In the genomic region with DNA sequence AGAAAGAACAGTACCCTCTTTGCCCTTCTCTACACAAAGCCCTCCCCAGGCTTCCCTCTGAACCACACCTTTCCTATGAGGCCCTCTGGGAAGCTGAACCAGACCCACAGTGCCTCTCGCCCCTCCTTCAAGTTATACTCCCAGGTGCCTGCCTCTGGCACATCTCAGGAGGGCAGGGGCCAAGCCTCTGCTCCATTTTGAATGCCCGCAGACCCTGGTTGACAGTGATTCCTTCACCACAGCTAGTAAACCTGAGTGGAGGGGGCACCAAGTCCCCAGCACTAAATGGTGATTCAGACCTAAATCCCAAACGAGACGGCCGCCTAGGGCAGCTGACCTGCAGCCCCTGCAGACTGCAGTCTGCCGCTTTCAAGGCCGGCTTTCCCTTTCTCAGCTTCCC, we compare ENCODE assay signal across 1 cellular context.
TF ChIP-seq lines count a peak whose summit lies in the region.

No MANE protein-coding gene starts in this region.

TF ChIP-seq in IMR-90, 13 proteins besides CTCF, POLR2A, EP300 and RAD21:
- TF ChIP-seq RCOR1 (IDR thresholded peaks at IDR 0.05; ENCODE audit: insufficient replicate concordance, low read length) (no peak), MXI1 (IDR thresholded peaks at IDR 0.05; ENCODE audit: borderline replicate concordance, low read depth, low read length) (no peak), SMC3 (IDR thresholded peaks at IDR 0.05; ENCODE audit: low read depth, low read length) (no peak), FOS (IDR thresholded peaks at IDR 0.05; ENCODE audit: low read depth, low read length) (no peak), MAZ (IDR thresholded peaks at IDR 0.05; ENCODE audit: borderline replicate concordance, low read depth, low read length) (no peak)
- TF ChIP-seq, protein P1, sequence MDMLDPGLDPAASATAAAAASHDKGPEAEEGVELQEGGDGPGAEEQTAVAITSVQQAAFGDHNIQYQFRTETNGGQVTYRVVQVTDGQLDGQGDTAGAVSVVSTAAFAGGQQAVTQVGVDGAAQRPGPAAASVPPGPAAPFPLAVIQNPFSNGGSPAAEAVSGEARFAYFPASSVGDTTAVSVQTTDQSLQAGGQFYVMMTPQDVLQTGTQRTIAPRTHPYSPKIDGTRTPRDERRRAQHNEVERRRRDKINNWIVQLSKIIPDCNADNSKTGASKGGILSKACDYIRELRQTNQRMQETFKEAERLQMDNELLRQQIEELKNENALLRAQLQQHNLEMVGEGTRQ (IDR thresholded peaks at IDR 0.05; ENCODE audit: low read depth, low read length): no peak
- TF ChIP-seq, protein P2, sequence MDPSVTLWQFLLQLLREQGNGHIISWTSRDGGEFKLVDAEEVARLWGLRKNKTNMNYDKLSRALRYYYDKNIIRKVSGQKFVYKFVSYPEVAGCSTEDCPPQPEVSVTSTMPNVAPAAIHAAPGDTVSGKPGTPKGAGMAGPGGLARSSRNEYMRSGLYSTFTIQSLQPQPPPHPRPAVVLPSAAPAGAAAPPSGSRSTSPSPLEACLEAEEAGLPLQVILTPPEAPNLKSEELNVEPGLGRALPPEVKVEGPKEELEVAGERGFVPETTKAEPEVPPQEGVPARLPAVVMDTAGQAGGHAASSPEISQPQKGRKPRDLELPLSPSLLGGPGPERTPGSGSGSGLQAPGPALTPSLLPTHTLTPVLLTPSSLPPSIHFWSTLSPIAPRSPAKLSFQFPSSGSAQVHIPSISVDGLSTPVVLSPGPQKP (IDR thresholded peaks at IDR 0.05; ENCODE audit: borderline replicate concordance, low read depth, low read length): no peak
